ENCODE assay signal across 13 cellular contexts in genomic region chr12:47383942-47384341, GRCh38.
A peak's percentile ranks its signal among the peaks of the same experiment; 100 is the strongest.
DNase-seq lines count a peak whose midpoint lies in the region; ATAC-seq and TF ChIP-seq lines count a peak whose summit lies in the region.
"Had no signal": no experiment of that assay in that cellular context is flagged by ENCODE, and none has a peak within 500 bp of the region (broad histone marks: within the 10 kb centered on the region; RNA-seq: fewer than 3 reads in every experiment).

No MANE protein-coding gene starts in this region.

- intact Hi-C loops in mammary epithelial cell (cut with micrococcal nuclease) (no loop called here), breast epithelium (cut with DNase I; ENCODE audit: low total_unique reads) (loop anchor here (2.0 kb wide), 1 partner anchor 33 kb away; no protein-coding TSS in a partner anchor), testis (cut with DNase I; ENCODE audit: low total_unique reads) (no loop called here)

- peak overlapping the region; percentile 10 for H2AFZ ChIP-seq in mammary epithelial cell (ENCODE audit: low read depth, low read length)

- H3K36me3 ChIP-seq in mammary epithelial cell (ENCODE audit: insufficient read depth, low read length) (no peaks in the 10 kb centered on the region), breast epithelium (no peaks in the 10 kb centered on the region), testis (ENCODE audit: low read depth, missing control alignments) (no peaks in the 10 kb centered on the region), gastroesophageal sphincter (no peaks in the 10 kb centered on the region)

- no peaks in the 10 kb centered on the region for H3K36me3 Mint-ChIP-seq in T-helper 17 cell (ENCODE audit: low read depth)

- no peak overlapping the region for H3K9ac ChIP-seq in mammary epithelial cell (ENCODE audit: insufficient read depth, low read length)

- ATAC-seq in T-helper 17 cell (no peak), gastroesophageal sphincter (no peak)

- H3K4me1 ChIP-seq in mammary epithelial cell (ENCODE audit: insufficient read depth, low read length) (no peaks in the 10 kb centered on the region), breast epithelium (no peaks in the 10 kb centered on the region), testis (peaks cover 4% of the 10 kb centered on the region), gastroesophageal sphincter (peaks cover 0 to 6% (median 0%) of the 10 kb centered on the region in 3 donors)

- no TSS peak for BruUV-seq in mammary epithelial cell (replicated peaks; lab: Mats Ljungman, UMichigan)

- TF ChIP-seq CTCF in mammary epithelial cell (conservative IDR thresholded peaks at IDR 0.05 in 1 of 2, IDR thresholded peaks at IDR 0.05 in 1 of 2; ENCODE audit: extremely low read depth in 1 of 2, insufficient read depth in 1 of 2, low read depth in 1 of 2, low read length in 2 of 2) = no peak
- no peak for TF ChIP-seq CTCF in breast epithelium (IDR thresholded peaks at IDR 0.05)
- TF ChIP-seq CTCF in fibroblast of the aortic adventitia (IDR thresholded peaks at IDR 0.05; ENCODE audit: insufficient read depth, low read length) = no peak
- TF ChIP-seq CTCF in testis (IDR thresholded peaks at IDR 0.05) = no peak
- no peak for TF ChIP-seq CTCF in GM13977 (IDR thresholded peaks at IDR 0.05; ENCODE audit: extremely low read depth, insufficient read depth, missing control alignments)
- no peak for TF ChIP-seq CTCF in gastroesophageal sphincter (IDR thresholded peaks at IDR 0.05)

- H3K27ac ChIP-seq in mammary epithelial cell (ENCODE audit: insufficient read depth, low read depth, low read length) (no peak overlapping the region), breast epithelium (no peak overlapping the region), testis (peak overlapping the region; percentile 26), gastroesophageal sphincter (no peak overlapping the region)

- H3K4me1 Mint-ChIP-seq in T-helper 17 cell = peaks cover 19% of the 10 kb centered on the region

- peak overlapping the region; percentile 10 for H3K27ac Mint-ChIP-seq in T-helper 17 cell

- H3K27me3 Mint-ChIP-seq in T-helper 17 cell = no peaks in the 10 kb centered on the region

- no peaks in the 10 kb centered on the region for H3K79me2 ChIP-seq in mammary epithelial cell (ENCODE audit: insufficient read depth, low read length)

- H3K9me3 ChIP-seq in mammary epithelial cell (replicated peaks; ENCODE audit: insufficient read depth, low read length) (no peaks in the 10 kb centered on the region), breast epithelium (no peaks in the 10 kb centered on the region), T-helper 17 cell (ENCODE audit: control insufficient read depth, low read length, poor library complexity, severe bottlenecking) (no peaks in the 10 kb centered on the region), testis (no peaks in the 10 kb centered on the region), gastroesophageal sphincter (no peaks in the 10 kb centered on the region)

- TF ChIP-seq POLR2A in breast epithelium (IDR thresholded peaks at IDR 0.05) = no peak
- no peak for TF ChIP-seq POLR2A in testis (IDR thresholded peaks at IDR 0.05)
- no peak for TF ChIP-seq POLR2A in gastroesophageal sphincter (IDR thresholded peaks at IDR 0.05)

- DNase-seq in mammary epithelial cell (peak; percentile 25), breast epithelium (ENCODE audit: low spot score in 2 of 2) (no peak), T-helper 17 cell (no peak), fibroblast of the aortic adventitia (ENCODE audit: low read depth) (peak; percentile 74), testis (no peak), NCI-H510A (lab: John Stamatoyannopoulos, UW) (no peak), GM13977 (ENCODE audit: low spot score) (no peak)
- DNase-seq: AML-193, foreskin fibroblast, kidney, NCI-H2171 had no signal

- H4K20me1 ChIP-seq in mammary epithelial cell (ENCODE audit: insufficient read depth, low read length) = no peaks in the 10 kb centered on the region

- in situ Hi-C loops in mammary epithelial cell (cut with MboI; ENCODE audit: low sequenced_read_pairs in 2 of 2) (no loop called here), GM13977 (cut with MboI; ENCODE audit: low pct_unique_long_range_greater_than_20kb, low sequenced_read_pairs, unreplicated experiment) (no loop called here)

- WGBS in mammary epithelial cell (ENCODE audit: low coverage, missing lambda C conversion rate) = 75% methylated on average over 4 of the region's 4 CpGs
- 33 to 35% methylated on average over 4 of the region's 4 CpGs for WGBS in testis, 2 donors
- WGBS in gastroesophageal sphincter (ENCODE audit: low coverage in 1 of 2), 2 donors = 22 to 31% methylated on average over 4 of the region's 4 CpGs

- no peak overlapping the region for H3K4me3 ChIP-seq in mammary epithelial cell (replicated peaks in 1 of 3; ENCODE audit: insufficient read depth in 1 of 3, low read depth in 2 of 3, low read length in 3 of 3)
- H3K4me3 ChIP-seq in breast epithelium = no peak overlapping the region
- no peak overlapping the region for H3K4me3 ChIP-seq in fibroblast of the aortic adventitia (ENCODE audit: low read depth, low read length)
- no peak overlapping the region for H3K4me3 ChIP-seq in testis
- no peak overlapping the region for H3K4me3 ChIP-seq in gastroesophageal sphincter

- TF ChIP-seq EP300 in gastroesophageal sphincter (IDR thresholded peaks at IDR 0.05) = no peak

- CTCF ChIA-PET in mammary epithelial cell (lab: Charles Lee; ENCODE audit: low non-redundant PET) = no interaction called here

- dilution Hi-C loops in mammary epithelial cell (cut with HindIII; ENCODE audit: low sequenced_read_pairs) = no loop called here

- H3K27me3 ChIP-seq in mammary epithelial cell (ENCODE audit: insufficient read depth, low read length) = no peaks in the 10 kb centered on the region
- no peaks in the 10 kb centered on the region for H3K27me3 ChIP-seq in breast epithelium
- no peaks in the 10 kb centered on the region for H3K27me3 ChIP-seq in testis
- H3K27me3 ChIP-seq in gastroesophageal sphincter = no peaks in the 10 kb centered on the region

- H3K4me2 ChIP-seq in mammary epithelial cell (ENCODE audit: insufficient read depth, low read depth, low read length) = no peak overlapping the region

- H3K4me3 Mint-ChIP-seq in T-helper 17 cell = no peak overlapping the region
- H3K4me3 Mint-ChIP-seq: neural crest cell had no signal

Comparison
In these comparisons a context has a peak if more than half of its experiments do, and no peak if none do; other contexts are left out.
1. DNase-seq: peak in mammary epithelial cell (single experiment) and fibroblast of the aortic adventitia (single experiment); none in breast epithelium (0 of 2), T-helper 17 cell (0 of 3), testis (single experiment), NCI-H510A (single experiment) and GM13977 (single experiment).
2. H3K27ac ChIP-seq: peak in testis (2 of 2); none in mammary epithelial cell (single experiment), breast epithelium (0 of 2) and gastroesophageal sphincter (0 of 4).